ENCODE assay signal across 25 cellular contexts in genomic region chr15:66777596-66778313, GRCh38.
DNase-seq lines count a peak whose midpoint lies in the region; ATAC-seq and TF ChIP-seq lines count a peak whose summit lies in the region.
"Had no signal": no experiment of that assay in that cellular context is flagged by ENCODE, and none has a peak within 500 bp of the region (broad histone marks: within the 10 kb centered on the region; RNA-seq: fewer than 3 reads in every experiment).

No MANE protein-coding gene starts in this region.

- ATAC-seq in left cardiac atrium (no peak), aorta (ENCODE audit: low FRiP score) (no peak), GM18519 (IDR thresholded peaks at IDR 0.05; ENCODE audit: low FRiP score, unreplicated experiment) (no peak)
- ATAC-seq: HepG2; natural killer cell treated with Interleukin-12 subunit alpha and Interleukin-12 subunit beta and Interleukin-15 and Interleukin-18, amount 100 ng/mL, for 72 hours; stimulated activated effector memory CD8-positive, alpha-beta T cell treated with anti-CD3 and anti-CD28 coated beads, Interleukin-12 subunit alpha, Interleukin-12 subunit beta, amount 100 ng/mL, for 72 hours had no signal

- in situ Hi-C loops in G401 (cut with HindIII; ENCODE audit: low sequenced_read_pairs): no loop called here

- H3K4me3 Mint-ChIP-seq in chondrocyte (ENCODE audit: unreplicated experiment): no peak overlapping the region
- H3K4me3 Mint-ChIP-seq: activated B cell treated with CpG ODN at 0.5 μM for 24 hours; activated naive CD4-positive, alpha-beta T cell treated with anti-CD3 and anti-CD28 coated beads, Interleukin-2, amount 10 ng/mL, durations not matched to agents 7 days and 5 days; dendritic cell treated with granulocyte-macrophage colony-stimulating factor and Interleukin-4, amounts not matched to agents 40 ng/mL and 50 ng/mL, for 4 days; natural killer cell treated with Interleukin-12 subunit alpha and Interleukin-12 subunit beta and Interleukin-15 and Interleukin-18, amount 100 ng/mL, for 72 hours; stimulated activated effector memory CD8-positive, alpha-beta T cell treated with anti-CD3 and anti-CD28 coated beads, Interleukin-12 subunit alpha, Interleukin-12 subunit beta, amount 100 ng/mL, for 72 hours had no signal

- H4K91ac ChIP-seq in neuronal stem cell (ENCODE audit: low read depth, low read length, poor library complexity): no peak overlapping the region

- peaks cover 2% of the 10 kb centered on the region for H3K79me1 ChIP-seq in neuronal stem cell (ENCODE audit: low read depth, low read length)

- H3K9ac ChIP-seq in neuronal stem cell (ENCODE audit: low read depth, low read length, poor library complexity): no peak overlapping the region

- peaks cover 68% of the 10 kb centered on the region for H3K4me1 ChIP-seq in cardiac muscle cell (ENCODE audit: low read depth)
- H3K4me1 ChIP-seq in neuronal stem cell (ENCODE audit: control insufficient read depth in 2 of 2, insufficient read depth in 1 of 2, low read depth in 1 of 2, low read length in 2 of 2): peaks cover 24 to 30% of the 10 kb centered on the region in 2 donors
- H3K4me1 ChIP-seq in aorta (ENCODE audit: control insufficient read depth in 1 of 2, insufficient read depth in 2 of 2, low read length in 2 of 2): no peaks in the 10 kb centered on the region

- no peak overlapping the region for H3K4me2 ChIP-seq in neuronal stem cell (ENCODE audit: insufficient read depth, low read length, poor library complexity, severe bottlenecking)

- H3K27me3 Mint-ChIP-seq in chondrocyte (ENCODE audit: low read depth): no peaks in the 10 kb centered on the region
- H3K27me3 Mint-ChIP-seq: activated B cell treated with CpG ODN at 0.5 μM for 24 hours; dendritic cell treated with granulocyte-macrophage colony-stimulating factor and Interleukin-4, amounts not matched to agents 40 ng/mL and 50 ng/mL, for 4 days had no signal

- WGBS in neuronal stem cell (ENCODE audit: extremely low coverage in 2 of 2, insufficient read length in 2 of 2, insufficient replicate concordance in 1 of 2), 2 donors: no CpG with 5 or more reads among the region's 5 CpGs
- WGBS in aorta, 2 donors: 83 to 90% methylated on average over 5 of the region's 5 CpGs

- H2BK5ac ChIP-seq in neuronal stem cell (ENCODE audit: low read length): no peak overlapping the region

- no peak overlapping the region for H3K4ac ChIP-seq in neuronal stem cell (ENCODE audit: low read length)

- H3K9me3 Mint-ChIP-seq in chondrocyte (ENCODE audit: low read depth): no peaks in the 10 kb centered on the region
- H3K9me3 Mint-ChIP-seq: activated B cell treated with CpG ODN at 0.5 μM for 24 hours; activated naive CD4-positive, alpha-beta T cell treated with anti-CD3 and anti-CD28 coated beads, Interleukin-2, amount 10 ng/mL, durations not matched to agents 7 days and 5 days; dendritic cell treated with granulocyte-macrophage colony-stimulating factor and Interleukin-4, amounts not matched to agents 40 ng/mL and 50 ng/mL, for 4 days; natural killer cell treated with Interleukin-12 subunit alpha and Interleukin-12 subunit beta and Interleukin-15 and Interleukin-18, amount 100 ng/mL, for 72 hours; stimulated activated effector memory CD8-positive, alpha-beta T cell treated with anti-CD3 and anti-CD28 coated beads, Interleukin-12 subunit alpha, Interleukin-12 subunit beta, amount 100 ng/mL, for 72 hours had no signal

- peaks cover 60% of the 10 kb centered on the region for H3K4me1 Mint-ChIP-seq in chondrocyte (ENCODE audit: low read depth)
- H3K4me1 Mint-ChIP-seq: activated B cell treated with CpG ODN at 0.5 μM for 24 hours; stimulated activated effector memory CD8-positive, alpha-beta T cell treated with anti-CD3 and anti-CD28 coated beads, Interleukin-12 subunit alpha, Interleukin-12 subunit beta, amount 100 ng/mL, for 72 hours had no signal

- no peak overlapping the region for H3K23ac ChIP-seq in neuronal stem cell (ENCODE audit: low read depth, low read length, poor library complexity)

- H2AK5ac ChIP-seq in neuronal stem cell (ENCODE audit: low read depth, low read length): peak overlapping the region; percentile 39

- H3K4me3 ChIP-seq in cardiac muscle cell (no peak overlapping the region), neuronal stem cell (ENCODE audit: low read length in 2 of 2) (peak overlapping the region in 1 of 2 donors; percentile 4), aorta (ENCODE audit: low read length in 2 of 2) (no peak overlapping the region)
- H3K4me3 ChIP-seq: ovary, right atrium auricular region, suprapubic skin, vagina had no signal

- H3K27ac ChIP-seq in cardiac muscle cell: peak overlapping the region; percentile 74
- no peak overlapping the region for H3K27ac ChIP-seq in neuronal stem cell (replicated peaks; ENCODE audit: low read length)
- H3K27ac ChIP-seq in aorta (ENCODE audit: low read depth in 1 of 2, low read length in 2 of 2): no peak overlapping the region
- H3K27ac ChIP-seq: 22Rv1, C4-2B, ovary, right atrium auricular region, suprapubic skin, vagina had no signal

- no peaks in the 10 kb centered on the region for H3K27me3 ChIP-seq in cardiac muscle cell
- no peaks in the 10 kb centered on the region for H3K27me3 ChIP-seq in neuronal stem cell (ENCODE audit: control insufficient read depth in 3 of 3, insufficient read depth in 3 of 3, low read depth in 1 of 3, low read length in 3 of 3)
- H3K27me3 ChIP-seq in aorta (ENCODE audit: control insufficient read depth in 1 of 2, insufficient read depth in 2 of 2, low read length in 1 of 2): no peaks in the 10 kb centered on the region
- H3K27me3 ChIP-seq: ovary, right atrium auricular region, suprapubic skin, vagina had no signal

- no peak overlapping the region for H4K8ac ChIP-seq in neuronal stem cell (ENCODE audit: low read depth, low read length)

- peak overlapping the region; percentile 45 for H3K18ac ChIP-seq in neuronal stem cell (ENCODE audit: low read length)

- H2BK12ac ChIP-seq in neuronal stem cell (ENCODE audit: low read length): no peak overlapping the region

- H3K9me3 ChIP-seq in cardiac muscle cell (ENCODE audit: low read depth) (no peaks in the 10 kb centered on the region), neuronal stem cell (replicated peaks in 1 of 2; ENCODE audit: control insufficient read depth in 2 of 2, insufficient read depth in 1 of 2, low read depth in 1 of 2, low read length in 2 of 2) (no peaks in the 10 kb centered on the region), aorta (ENCODE audit: control insufficient read depth, low read length) (no peaks in the 10 kb centered on the region)
- H3K9me3 ChIP-seq: ovary, right atrium auricular region, suprapubic skin, vagina had no signal

- H2BK120ac ChIP-seq in neuronal stem cell (ENCODE audit: low read depth, low read length): no peak overlapping the region

- H3K14ac ChIP-seq in neuronal stem cell (ENCODE audit: low read length): no peak overlapping the region

- H3K27ac Mint-ChIP-seq in chondrocyte (ENCODE audit: unreplicated experiment): peak overlapping the region; percentile 61
- H3K27ac Mint-ChIP-seq: activated B cell treated with CpG ODN at 0.5 μM for 24 hours; activated naive CD4-positive, alpha-beta T cell treated with anti-CD3 and anti-CD28 coated beads, Interleukin-2, amount 10 ng/mL, durations not matched to agents 7 days and 5 days; dendritic cell treated with granulocyte-macrophage colony-stimulating factor and Interleukin-4, amounts not matched to agents 40 ng/mL and 50 ng/mL, for 4 days; natural killer cell treated with Interleukin-12 subunit alpha and Interleukin-12 subunit beta and Interleukin-15 and Interleukin-18, amount 100 ng/mL, for 72 hours; stimulated activated effector memory CD8-positive, alpha-beta T cell treated with anti-CD3 and anti-CD28 coated beads, Interleukin-12 subunit alpha, Interleukin-12 subunit beta, amount 100 ng/mL, for 72 hours had no signal

- H3K36me3 ChIP-seq in cardiac muscle cell (peaks cover 13% of the 10 kb centered on the region), neuronal stem cell (replicated peaks in 1 of 2; ENCODE audit: control insufficient read depth in 2 of 2, insufficient read depth in 2 of 2, low read length in 2 of 2) (no peaks in the 10 kb centered on the region), aorta (ENCODE audit: control insufficient read depth in 1 of 2, insufficient read depth in 2 of 2, low read length in 1 of 2) (no peaks in the 10 kb centered on the region)
- H3K36me3 ChIP-seq: ovary, suprapubic skin had no signal

- DNase-seq in cardiac muscle cell (ENCODE audit: low read depth in 1 of 2, low spot score in 1 of 2): no peak
- no peak for DNase-seq in left cardiac atrium
- peak; percentile 68 for DNase-seq in chondrocyte (ENCODE audit: low spot score)
- DNase-seq in neuronal stem cell (ENCODE audit: low spot score): no peak
- peak; percentile 22 to 71 for DNase-seq in aorta
- DNase-seq in COLO668 (lab: John Stamatoyannopoulos, UW; ENCODE audit: unreplicated experiment): no peak
- no peak for DNase-seq in G401 (ENCODE audit: low spot score)
- DNase-seq: activated B cell treated with CpG ODN at 0.5 μM for 24 hours; activated naive CD4-positive, alpha-beta T cell treated with anti-CD3 and anti-CD28 coated beads, Interleukin-2, amount 10 ng/mL, durations not matched to agents 7 days and 5 days; NCI-H1092 treated with DMSO at 0.1 percent for 48 hours; NCI-H187 treated with DMSO at 0.1 percent for 48 hours; NCI-H524 treated with DMSO at 0.1 percent for 48 hours; SIG-M5; stimulated activated CD4-positive, alpha-beta T cell treated with anti-CD3 and anti-CD28 coated beads, Interleukin-4, amount 100 ng/mL, for 24 hours had no signal

- no peak overlapping the region for H2AFZ ChIP-seq in neuronal stem cell (ENCODE audit: low read length)

- TF ChIP-seq CTCF in cardiac muscle cell (IDR thresholded peaks at IDR 0.05; ENCODE audit: low read depth, low read length) (no peak), chondrocyte (IDR thresholded peaks at IDR 0.05) (no peak)

- H2BK15ac ChIP-seq in neuronal stem cell (ENCODE audit: low read length): no peak overlapping the region

- no peaks in the 10 kb centered on the region for H3K36me3 Mint-ChIP-seq in chondrocyte (ENCODE audit: low read depth)
- H3K36me3 Mint-ChIP-seq: activated naive CD4-positive, alpha-beta T cell treated with anti-CD3 and anti-CD28 coated beads, Interleukin-2, amount 10 ng/mL, durations not matched to agents 7 days and 5 days; natural killer cell treated with Interleukin-12 subunit alpha and Interleukin-12 subunit beta and Interleukin-15 and Interleukin-18, amount 100 ng/mL, for 72 hours; stimulated activated effector memory CD8-positive, alpha-beta T cell treated with anti-CD3 and anti-CD28 coated beads, Interleukin-12 subunit alpha, Interleukin-12 subunit beta, amount 100 ng/mL, for 72 hours had no signal

- intact Hi-C loops in left cardiac atrium (cut with DNase I) (loop anchor here in 1 of 2 donors (10.0 kb wide), 1 partner anchor 173 kb away; no protein-coding TSS in a partner anchor), aorta (cut with DNase I) (loop anchor here in 1 of 2 donors (5.0 kb wide), 1 partner anchor 175 kb away; no protein-coding TSS in a partner anchor)

Comparison
In these comparisons a context has a peak if more than half of its experiments do, and no peak if none do; other contexts are left out.
1. DNase-seq: peak in chondrocyte (single experiment) and aorta (2 of 2); none in cardiac muscle cell (0 of 2), left cardiac atrium (single experiment), neuronal stem cell (single experiment), COLO668 (single experiment) and G401 (single experiment).